Comparison of ENCODE assay signal across 9 cellular contexts in genomic region chr21:34801519-34802132, GRCh38.
DNase-seq lines count a peak whose midpoint lies in the region; ATAC-seq and TF ChIP-seq lines count a peak whose summit lies in the region.
"Had no signal": no experiment of that assay in that cellular context is flagged by ENCODE, and none has a peak within 500 bp of the region (broad histone marks: within the 10 kb centered on the region; RNA-seq: fewer than 3 reads in every experiment).

No MANE protein-coding gene starts in this region.

- no peak overlapping the region for H3K4me3 ChIP-seq in Caco-2 (ENCODE audit: low read depth, low read length)
- H3K4me3 ChIP-seq: ascending aorta had no signal

- ATAC-seq in HG03565 (IDR thresholded peaks at IDR 0.05; ENCODE audit: unreplicated experiment) (peak; percentile 46), natural killer cell (peak; percentile 51 to 59 (median 54)), GM21515 (IDR thresholded peaks at IDR 0.05; ENCODE audit: unreplicated experiment) (no peak), HG03342 (IDR thresholded peaks at IDR 0.05; ENCODE audit: unreplicated experiment) (no peak)

- CTCF ChIA-PET in GM10248 (lab: Yijun Ruan, JAX): interaction anchor here (1.1 to 1.4 kb wide), 3 partner anchors 8 to 14 kb away, joined by 3 to 8 read pairs (median 3); no protein-coding TSS in a partner anchor
- CTCF ChIA-PET in Caco-2 (lab: Charles Lee): interaction anchor here (0.9 kb wide), 1 partner anchor 56 kb away, joined by 3 read pairs; no protein-coding TSS in a partner anchor

- no TSS peak for BruUV-seq in Caco-2 (replicated peaks; lab: Mats Ljungman, UMichigan)

- H3K9me3 ChIP-seq in Caco-2: no peaks in the 10 kb centered on the region
- H3K9me3 ChIP-seq: ascending aorta had no signal

- H3K4me1 Mint-ChIP-seq in brain (peaks cover 8% of the 10 kb centered on the region), natural killer cell (peaks cover 51 to 59% of the 10 kb centered on the region in 2 donors), Caco-2 (ENCODE audit: low read depth, unreplicated experiment) (peaks cover 21% of the 10 kb centered on the region)

- H3K36me3 ChIP-seq in Caco-2 (ENCODE audit: control insufficient read depth, insufficient read depth, low read length): no peaks in the 10 kb centered on the region

- H3K27me3 ChIP-seq in Caco-2 (replicated peaks; ENCODE audit: control insufficient read depth, insufficient read depth, low read length): no peaks in the 10 kb centered on the region
- H3K27me3 ChIP-seq: ascending aorta had no signal

- peak; percentile 69 for TF ChIP-seq CTCF in GM10248 (IDR thresholded peaks at IDR 0.05; ENCODE audit: control extremely low read depth, extremely low read depth, low read depth, missing control alignments)
- TF ChIP-seq CTCF in brain (conservative IDR thresholded peaks at IDR 0.05): peak; percentile 35 to 54
- TF ChIP-seq CTCF in natural killer cell (IDR thresholded peaks at IDR 0.05): no peak
- peak in 1 of 2 experiments; percentile 52 for TF ChIP-seq CTCF in Caco-2 (IDR thresholded peaks at IDR 0.05; ENCODE audit: insufficient read depth in 1 of 2, low read depth in 1 of 2, low read length in 1 of 2, severe bottlenecking in 1 of 2, unreplicated experiment in 1 of 2)

- peaks cover 33% of the 10 kb centered on the region for H3K4me1 ChIP-seq in Caco-2
- H3K4me1 ChIP-seq: ascending aorta had no signal

- H3K4me3 Mint-ChIP-seq in brain (no peak overlapping the region), natural killer cell (no peak overlapping the region), Caco-2 (ENCODE audit: unreplicated experiment) (no peak overlapping the region)

- DNase-seq in GM10248 (ENCODE audit: extremely low spot score) (peak; percentile 61), natural killer cell (no peak), Caco-2 (no peak)
- no peak for DNase-seq in activated CD4-positive, alpha-beta T cell treated with anti-CD3 and anti-CD28 coated beads for 1 hour

- H3K36me3 Mint-ChIP-seq in brain (peaks cover 28% of the 10 kb centered on the region), natural killer cell (peaks cover 7% of the 10 kb centered on the region), Caco-2 (ENCODE audit: insufficient read depth, unreplicated experiment) (peaks cover 11% of the 10 kb centered on the region)

- H3K27me3 Mint-ChIP-seq in brain: peaks cover 6% of the 10 kb centered on the region
- H3K27me3 Mint-ChIP-seq in natural killer cell (ENCODE audit: low read depth in 2 of 2): no peaks in the 10 kb centered on the region
- no peaks in the 10 kb centered on the region for H3K27me3 Mint-ChIP-seq in Caco-2 (ENCODE audit: insufficient read depth, unreplicated experiment)

- H3K27ac Mint-ChIP-seq in brain: peak overlapping the region in 1 of 5 experiments; percentile 50
- H3K27ac Mint-ChIP-seq in natural killer cell: peak overlapping the region; percentile 70 to 78
- H3K27ac Mint-ChIP-seq in Caco-2 (ENCODE audit: unreplicated experiment): no peak overlapping the region

- H3K9me3 Mint-ChIP-seq in brain (peaks cover 4 to 20% (median 10%) of the 10 kb centered on the region in 5 experiments), natural killer cell (no peaks in the 10 kb centered on the region), Caco-2 (ENCODE audit: unreplicated experiment) (peaks cover 22% of the 10 kb centered on the region)

- intact Hi-C loops in natural killer cell (cut with micrococcal nuclease): loop anchor here (1.0 to 2.0 kb wide), 3 partner anchors 87 to 599 kb away; partner anchors contain the start of gene RUNX1
- intact Hi-C loops in Caco-2 (cut with micrococcal nuclease; ENCODE audit: unreplicated experiment): loop anchor here (1.0 kb wide), 1 partner anchor 85 kb away; no protein-coding TSS in a partner anchor

- POLR2A ChIA-PET in GM10248 (lab: Yijun Ruan, JAX): no interaction called here
- POLR2A ChIA-PET in Caco-2 (lab: Charles Lee): no interaction called here

Comparison
In these comparisons a context has a peak if more than half of its experiments do, and no peak if none do; other contexts are left out.
1. ATAC-seq: peak in HG03565 (single experiment) and natural killer cell (3 of 3); none in GM21515 (single experiment) and HG03342 (single experiment).